In genomic region chr15:42014406-42014805, GRCh38 we compare ENCODE assay signal across 17 cellular contexts. TPM values are rescaled to one million over a fixed set of nuclear protein-coding genes. Genes with fewer than 3 reads are reported as not detected.
DNase-seq lines count a peak whose midpoint lies in the region; ATAC-seq and TF ChIP-seq lines count a peak whose summit lies in the region.
"Had no signal": no experiment of that assay in that cellular context is flagged by ENCODE, and none has a peak within 500 bp of the region (broad histone marks: within the 10 kb centered on the region; RNA-seq: fewer than 3 reads in every experiment).

No MANE protein-coding gene starts in this region.

- H3K4me2 ChIP-seq in osteoblast (ENCODE audit: insufficient read depth, low read length): no peak overlapping the region

- H2AFZ ChIP-seq in osteoblast (ENCODE audit: low read length): no peak overlapping the region
- H2AFZ ChIP-seq: GM23248 had no signal

- H3K9me3 ChIP-seq in osteoblast (ENCODE audit: low read depth, low read length): no peaks in the 10 kb centered on the region

- H3K4me1 ChIP-seq in osteoblast (ENCODE audit: insufficient read depth, low read length): peaks cover 3% of the 10 kb centered on the region

- H3K27ac Mint-ChIP-seq in activated T-helper 17 cell treated with anti-CD3 and anti-CD28 coated beads, Interleukin-2, amount 50 U/mL, for 72 hours: peak overlapping the region; percentile 75
- peak overlapping the region; percentile 43 for H3K27ac Mint-ChIP-seq in stimulated activated effector memory CD8-positive, alpha-beta T cell treated with anti-CD3 and anti-CD28 coated beads, Interleukin-12 subunit alpha, Interleukin-12 subunit beta, amount 100 ng/mL, for 72 hours
- H3K27ac Mint-ChIP-seq: CD4-positive, alpha-beta memory T cell had no signal

- peaks cover 21% of the 10 kb centered on the region for H3K27me3 ChIP-seq in osteoblast (ENCODE audit: insufficient read depth, low read length)

- H3K36me3 ChIP-seq in osteoblast (ENCODE audit: insufficient read depth, low read length): no peaks in the 10 kb centered on the region

- no peaks in the 10 kb centered on the region for H3K79me2 ChIP-seq in osteoblast (ENCODE audit: insufficient read depth, low read length)

- no peak for TF ChIP-seq CTCF in osteoblast (IDR thresholded peaks at IDR 0.05; ENCODE audit: extremely low read depth, low read depth, low read length)

- H3K4me1 Mint-ChIP-seq in activated T-helper 17 cell treated with anti-CD3 and anti-CD28 coated beads, Interleukin-2, amount 50 U/mL, for 72 hours: peaks cover 17% of the 10 kb centered on the region
- peaks cover 25% of the 10 kb centered on the region for H3K4me1 Mint-ChIP-seq in stimulated activated effector memory CD8-positive, alpha-beta T cell treated with anti-CD3 and anti-CD28 coated beads, Interleukin-12 subunit alpha, Interleukin-12 subunit beta, amount 100 ng/mL, for 72 hours

- H3K4me3 Mint-ChIP-seq in activated T-helper 17 cell treated with anti-CD3 and anti-CD28 coated beads, Interleukin-2, amount 50 U/mL, for 72 hours: no peak overlapping the region
- H3K4me3 Mint-ChIP-seq in stimulated activated effector memory CD8-positive, alpha-beta T cell treated with anti-CD3 and anti-CD28 coated beads, Interleukin-12 subunit alpha, Interleukin-12 subunit beta, amount 100 ng/mL, for 72 hours: no peak overlapping the region
- H3K4me3 Mint-ChIP-seq: CD4-positive, alpha-beta memory T cell had no signal

- H3K27ac ChIP-seq in osteoblast (ENCODE audit: low read depth, low read length): no peak overlapping the region
- H3K27ac ChIP-seq: GM23248 had no signal

- no peak overlapping the region for H3K4me3 ChIP-seq in osteoblast (ENCODE audit: insufficient read depth, low read length)
- H3K4me3 ChIP-seq: GM23248 had no signal

- no peaks in the 10 kb centered on the region for H3K36me3 Mint-ChIP-seq in activated T-helper 17 cell treated with anti-CD3 and anti-CD28 coated beads, Interleukin-2, amount 50 U/mL, for 72 hours (ENCODE audit: low read depth)
- no peaks in the 10 kb centered on the region for H3K36me3 Mint-ChIP-seq in stimulated activated effector memory CD8-positive, alpha-beta T cell treated with anti-CD3 and anti-CD28 coated beads, Interleukin-12 subunit alpha, Interleukin-12 subunit beta, amount 100 ng/mL, for 72 hours
- H3K36me3 Mint-ChIP-seq: CD4-positive, alpha-beta memory T cell had no signal

- no peak for ATAC-seq in activated T-helper 17 cell treated with anti-CD3 and anti-CD28 coated beads, Interleukin-2, amount 50 U/mL, for 72 hours (replicated peaks)
- no peak for ATAC-seq in stimulated activated effector memory CD8-positive, alpha-beta T cell treated with anti-CD3 and anti-CD28 coated beads, Interleukin-12 subunit alpha, Interleukin-12 subunit beta, amount 100 ng/mL, for 72 hours
- no peak for ATAC-seq in left cardiac atrium

- H3K27me3 Mint-ChIP-seq in activated T-helper 17 cell treated with anti-CD3 and anti-CD28 coated beads, Interleukin-2, amount 50 U/mL, for 72 hours: peaks cover 5% of the 10 kb centered on the region
- H3K27me3 Mint-ChIP-seq: CD4-positive, alpha-beta memory T cell had no signal

- peak; percentile 39 for DNase-seq in osteoblast (ENCODE audit: insufficient read length, low spot score, missing footprints)
- no peak for DNase-seq in stimulated activated effector memory CD8-positive, alpha-beta T cell treated with anti-CD3 and anti-CD28 coated beads, Interleukin-12 subunit alpha, Interleukin-12 subunit beta, amount 100 ng/mL, for 72 hours (ENCODE audit: low spot score in 2 of 2)
- DNase-seq in left cardiac atrium: no peak
- DNase-seq in HK-2 (ENCODE audit: unreplicated experiment): no peak
- no peak for DNase-seq in NCI-H2029 treated with DMSO at 0.1 percent for 48 hours (lab: John Stamatoyannopoulos, UW)
- DNase-seq: C1 segment of cervical spinal cord; CD4-positive, alpha-beta memory T cell; COR-L47; DMS153; DND-41; GM23248; H7; HCEC 1CT had no signal

- no peaks in the 10 kb centered on the region for H3K9me3 Mint-ChIP-seq in activated T-helper 17 cell treated with anti-CD3 and anti-CD28 coated beads, Interleukin-2, amount 50 U/mL, for 72 hours
- no peaks in the 10 kb centered on the region for H3K9me3 Mint-ChIP-seq in stimulated activated effector memory CD8-positive, alpha-beta T cell treated with anti-CD3 and anti-CD28 coated beads, Interleukin-12 subunit alpha, Interleukin-12 subunit beta, amount 100 ng/mL, for 72 hours
- H3K9me3 Mint-ChIP-seq: CD4-positive, alpha-beta memory T cell had no signal

- no peaks in the 10 kb centered on the region for H4K20me1 ChIP-seq in osteoblast (ENCODE audit: insufficient read depth, low read length)

- intact Hi-C loops in left cardiac atrium (cut with DNase I): no loop called here

RNA-seq across cellular contexts. Expression of gene PLA2G4E, which starts 6.4 kb away (rescaled TPM):
- total RNA-seq in activated T-helper 17 cell treated with anti-CD3 and anti-CD28 coated beads, Interleukin-2, amount 50 U/mL, for 72 hours: under 1 TPM in 1 of 2 donors, not detected in 1; 0.13 TPM
- total RNA-seq in osteoblast (not detected in 2 replicates), left cardiac atrium (under 1 TPM in 1 of 2 donors, not detected in 1; 0.16 TPM)
- total RNA-seq: A172; A673; CD4-positive, alpha-beta memory T cell; GM23248; H1; H7 had no signal

RNA-seq across cellular contexts. Expression of gene EHD4, which starts 42.0 kb away (rescaled TPM):
- total RNA-seq in activated T-helper 17 cell treated with anti-CD3 and anti-CD28 coated beads, Interleukin-2, amount 50 U/mL, for 72 hours: 10 to 100 TPM; 51.0 to 56.3 TPM
- total RNA-seq in osteoblast: 15.9 and 18.0 TPM in 2 replicates
- total RNA-seq in left cardiac atrium: 10 to 100 TPM; 34.0 to 42.1 TPM
